Comparison of ENCODE assay signal across 1 cellular context in the genomic region with DNA sequence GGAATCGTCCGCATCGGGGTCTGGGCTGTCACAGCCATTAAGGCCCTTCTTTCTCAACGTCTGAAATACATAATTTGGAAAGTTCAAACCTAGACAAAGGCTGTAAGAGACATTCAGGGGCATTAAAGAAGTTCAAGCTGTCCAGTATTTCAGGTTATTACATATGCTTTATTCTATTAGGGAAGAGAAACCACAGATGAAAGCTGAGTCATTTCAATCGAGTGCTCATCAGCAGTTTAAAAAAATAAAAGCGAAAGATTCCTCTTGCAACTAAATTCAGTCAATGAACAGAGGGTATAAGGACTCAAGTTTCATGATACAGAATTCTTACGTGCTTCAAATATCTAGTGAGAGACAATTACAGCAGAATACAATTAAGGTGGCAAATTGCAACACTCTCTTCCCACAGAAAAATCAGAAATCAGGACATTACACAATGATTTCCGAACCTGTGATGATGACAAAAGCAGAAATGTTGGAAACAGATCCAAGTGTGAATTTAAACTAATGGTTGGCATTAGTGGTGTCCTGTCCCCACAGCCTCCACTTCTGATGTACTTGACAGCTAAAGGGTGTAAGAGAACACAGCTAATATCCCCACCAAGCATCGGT.
TF ChIP-seq lines count a peak whose summit lies in the region.

No MANE protein-coding gene starts in this region.

TF ChIP-seq in GM23338, 12 proteins besides CTCF, POLR2A, EP300 and RAD21 (continued from another document):
- TF ChIP-seq ZNF462 (CRISPR knock-in tag; IDR thresholded peaks at IDR 0.05): no peak
- TF ChIP-seq CREB1 (CRISPR knock-in tag; IDR thresholded peaks at IDR 0.05; ENCODE audit: low read depth): no peak
TF ChIP-seq in GM23338: peak in this region for 0.
